In the genomic region with DNA sequence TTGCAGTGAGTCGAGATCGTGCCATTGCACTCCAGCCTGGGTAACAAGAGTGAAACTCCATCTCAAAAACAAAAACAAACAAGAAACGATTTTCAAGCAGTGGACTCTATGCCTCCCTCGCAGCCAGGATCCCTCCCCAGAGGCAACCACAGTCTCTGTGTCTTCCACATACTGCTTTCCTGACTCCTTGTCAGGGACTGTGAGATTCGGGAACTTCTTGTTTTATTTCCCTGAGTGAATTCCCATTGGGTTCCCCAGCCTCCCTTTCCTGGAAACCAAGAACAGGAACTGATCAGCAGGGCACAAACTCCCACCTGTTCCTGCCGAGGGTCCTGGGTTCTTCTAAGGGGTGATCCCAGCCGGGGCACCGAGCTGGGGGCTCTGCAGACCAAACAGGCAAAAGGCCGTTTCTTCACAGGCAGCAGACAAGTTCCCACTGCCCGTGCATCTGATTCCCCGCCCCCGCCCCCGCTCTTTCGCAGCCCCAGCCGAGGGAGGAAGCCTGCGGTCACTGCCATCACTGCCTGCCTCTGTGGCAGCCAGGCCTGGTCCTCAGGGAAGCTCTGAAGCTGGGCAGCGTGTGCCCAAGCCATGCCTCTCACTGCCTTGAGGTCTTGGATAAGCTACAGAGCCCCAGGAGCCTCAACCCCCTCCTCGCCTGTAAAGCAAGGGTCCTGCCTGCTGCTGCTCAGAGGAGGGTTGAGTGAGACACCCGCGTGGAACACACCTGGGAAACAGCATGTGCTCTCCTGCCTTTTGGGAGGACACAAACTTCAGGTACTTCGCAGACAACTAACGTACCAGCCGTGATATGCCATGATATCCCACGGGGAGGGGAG, we compare ENCODE assay signal across 8 cellular contexts. TPM values are rescaled to one million over a fixed set of nuclear protein-coding genes. Genes with fewer than 3 reads are reported as not detected.
DNase-seq lines count a peak whose midpoint lies in the region; ATAC-seq, FAIRE-seq and TF ChIP-seq lines count a peak whose summit lies in the region.

No MANE protein-coding gene starts in this region.

- H3F3A ChIP-seq in Loucy (ENCODE audit: low read depth) = 0 out of 2 replicates have a peak, but pooled peaks cover 3% of the 10 kb centered on the region

- POLR2A ChIA-PET in AG04449 (lab: Yijun Ruan, JAX) = no interaction called here

- H3K4me1 Mint-ChIP-seq in activated CD8-positive, alpha-beta memory T cell treated with anti-CD3 and anti-CD28 coated beads, Interleukin-2, amount 10 ng/mL, durations not matched to agents 7 days and 5 days = peaks cover 54% of the 10 kb centered on the region

- no peaks in the 10 kb centered on the region for H4K20me1 ChIP-seq in Loucy (ENCODE audit: insufficient read depth, low read length, poor library complexity, severe bottlenecking)

- FAIRE-seq in RCC 7860 (lab: Jason Lieb, UNC) = no peak

- H3K4me1 ChIP-seq in Loucy (ENCODE audit: insufficient read depth, low read length, poor library complexity, severe bottlenecking) = peaks cover 45% of the 10 kb centered on the region

- H3K27me3 Mint-ChIP-seq in activated CD8-positive, alpha-beta memory T cell treated with anti-CD3 and anti-CD28 coated beads, Interleukin-2, amount 10 ng/mL, durations not matched to agents 7 days and 5 days = no peaks in the 10 kb centered on the region

- no peaks in the 10 kb centered on the region for H3K36me3 Mint-ChIP-seq in activated CD8-positive, alpha-beta memory T cell treated with anti-CD3 and anti-CD28 coated beads, Interleukin-2, amount 10 ng/mL, durations not matched to agents 7 days and 5 days

- no peaks in the 10 kb centered on the region for H3K9me3 Mint-ChIP-seq in activated CD8-positive, alpha-beta memory T cell treated with anti-CD3 and anti-CD28 coated beads, Interleukin-2, amount 10 ng/mL, durations not matched to agents 7 days and 5 days (ENCODE audit: low read depth)

- H3K79me2 ChIP-seq in Loucy (ENCODE audit: insufficient read depth, low read length) = peaks cover 26% of the 10 kb centered on the region

- H3K4me2 ChIP-seq in Loucy (ENCODE audit: low read depth, low read length, poor library complexity, severe bottlenecking) = peak overlapping the region; percentile 93

- no peaks in the 10 kb centered on the region for H3K9me3 ChIP-seq in Loucy (ENCODE audit: insufficient read depth, low read depth, low read length)

- no peak for TF ChIP-seq CTCF in AG04449 (IDR thresholded peaks at IDR 0.05; ENCODE audit: insufficient read depth, low read length, missing control alignments)
- TF ChIP-seq CTCF in Loucy (conservative IDR thresholded peaks at IDR 0.05; ENCODE audit: low read length) = no peak

- no peak overlapping the region for H2AFZ ChIP-seq in Loucy (ENCODE audit: low read length)

- peak overlapping the region; percentile 60 for H3K4me3 Mint-ChIP-seq in activated CD8-positive, alpha-beta memory T cell treated with anti-CD3 and anti-CD28 coated beads, Interleukin-2, amount 10 ng/mL, durations not matched to agents 7 days and 5 days

- ATAC-seq in activated CD8-positive, alpha-beta memory T cell treated with anti-CD3 and anti-CD28 coated beads, Interleukin-2, amount 10 ng/mL, durations not matched to agents 7 days and 5 days = peak; percentile 75
- ATAC-seq in GM18907 (IDR thresholded peaks at IDR 0.05; ENCODE audit: unreplicated experiment) (no peak), GM19351 (IDR thresholded peaks at IDR 0.05; ENCODE audit: unreplicated experiment) (no peak), GM19467 (IDR thresholded peaks at IDR 0.05; ENCODE audit: unreplicated experiment) (no peak)

- H3K4me3 ChIP-seq in AG04449 (ENCODE audit: low read depth, low read length) = peak overlapping the region; percentile 6; the same call in 1 of the 2 replicates
- H3K4me3 ChIP-seq in Loucy (ENCODE audit: low read length, poor library complexity, severe bottlenecking) = peak overlapping the region; percentile 91

- H3K27me3 ChIP-seq in Loucy (ENCODE audit: insufficient read depth, low read length, poor library complexity, severe bottlenecking) = no peaks in the 10 kb centered on the region

- CTCF ChIA-PET in AG04449 (lab: Yijun Ruan, JAX) = no interaction called here
- CTCF ChIA-PET in activated CD8-positive, alpha-beta memory T cell treated with anti-CD3 and anti-CD28 coated beads, Interleukin-2, amount 10 ng/mL, durations not matched to agents 7 days and 5 days (lab: Charles Lee) = interaction anchor here (1.0 kb wide), 1 partner anchor 109 kb away, joined by 3 read pairs; no protein-coding TSS in a partner anchor

- peak overlapping the region; percentile 92 for H3K9ac ChIP-seq in Loucy (ENCODE audit: low read depth, low read length, poor library complexity, severe bottlenecking)

- H3K36me3 ChIP-seq in Loucy (ENCODE audit: insufficient read depth, low read length) = no peaks in the 10 kb centered on the region

- DNase-seq in AG04449 (ENCODE audit: low read depth, low spot score) = no peak
- peak; percentile 81 for DNase-seq in activated CD8-positive, alpha-beta memory T cell treated with anti-CD3 and anti-CD28 coated beads, Interleukin-2, amount 10 ng/mL, durations not matched to agents 7 days and 5 days
- DNase-seq in islet precursor cell = peak; percentile 65
- DNase-seq in RCC 7860 (ENCODE audit: low spot score) = no peak

- peak overlapping the region; percentile 86 for H3K27ac Mint-ChIP-seq in activated CD8-positive, alpha-beta memory T cell treated with anti-CD3 and anti-CD28 coated beads, Interleukin-2, amount 10 ng/mL, durations not matched to agents 7 days and 5 days

- H3K9me2 ChIP-seq in Loucy (replicated peaks; ENCODE audit: low read depth, low read length) = no peaks in the 10 kb centered on the region

RNA-seq across cellular contexts. Expression of a gene that starts 5.5 kb away (rescaled TPM):
- 100 to 1,000 TPM; 269 to 347 TPM for total RNA-seq in activated CD8-positive, alpha-beta memory T cell treated with anti-CD3 and anti-CD28 coated beads, Interleukin-2, amount 10 ng/mL, durations not matched to agents 7 days and 5 days

RNA-seq across cellular contexts. Expression of a gene that starts 13.1 kb away (rescaled TPM):
- 100 to 1,000 TPM; 124 to 191 TPM for total RNA-seq in activated CD8-positive, alpha-beta memory T cell treated with anti-CD3 and anti-CD28 coated beads, Interleukin-2, amount 10 ng/mL, durations not matched to agents 7 days and 5 days

RNA-seq across cellular contexts. Expression of a gene that starts 21.2 kb away (rescaled TPM):
- total RNA-seq in activated CD8-positive, alpha-beta memory T cell treated with anti-CD3 and anti-CD28 coated beads, Interleukin-2, amount 10 ng/mL, durations not matched to agents 7 days and 5 days = 100 to 1,000 TPM; 127 to 148 TPM

Comparison
In these comparisons a context has a peak if more than half of its experiments do, and no peak if none do; other contexts are left out.
1. DNase-seq: peak in activated CD8-positive, alpha-beta memory T cell treated with anti-CD3 and anti-CD28 coated beads, Interleukin-2, amount 10 ng/mL, durations not matched to agents 7 days and 5 days (single experiment) and islet precursor cell (single experiment); none in AG04449 (single experiment) and RCC 7860 (single experiment).